In genomic region chr5:57166250-57166649, GRCh38 we compare ENCODE assay signal across 10 cellular contexts. TPM values are rescaled to one million over a fixed set of nuclear protein-coding genes. Genes with fewer than 3 reads are reported as not detected.
DNase-seq lines count a peak whose midpoint lies in the region; ATAC-seq and TF ChIP-seq lines count a peak whose summit lies in the region.
"Had no signal": no experiment of that assay in that cellular context is flagged by ENCODE, and none has a peak within 500 bp of the region (broad histone marks: within the 10 kb centered on the region; RNA-seq: fewer than 3 reads in every experiment).

No MANE protein-coding gene starts in this region.

- peak; percentile 70 for ATAC-seq in GM18498 (IDR thresholded peaks at IDR 0.05; ENCODE audit: unreplicated experiment)
- ATAC-seq in HCT116 = no peak
- no peak for ATAC-seq in GM21515 (IDR thresholded peaks at IDR 0.05; ENCODE audit: unreplicated experiment)

- H3K9me2 ChIP-seq in HCT116 (ENCODE audit: insufficient read depth) = no peaks in the 10 kb centered on the region
- H3K9me2 ChIP-seq in hepatocyte (replicated peaks; ENCODE audit: insufficient read depth) = no peaks in the 10 kb centered on the region

- H3K4me1 ChIP-seq in HCT116 (ENCODE audit: control insufficient read depth in 1 of 2, insufficient read depth in 2 of 2, low read length in 2 of 2) (peaks cover 6 to 8% of the 10 kb centered on the region in 2 experiments; a peak in 3 of 4 replicates), hepatocyte (ENCODE audit: insufficient read depth) (no peaks in the 10 kb centered on the region)

- H3K9ac ChIP-seq in HCT116 (ENCODE audit: low read length) = no peak overlapping the region

- no peaks in the 10 kb centered on the region for H3K27me3 ChIP-seq in HCT116 (ENCODE audit: insufficient read depth, low read length)
- no peaks in the 10 kb centered on the region for H3K27me3 ChIP-seq in hepatocyte

- POLR2A ChIA-PET in HCT116 (lab: Charles Lee) = no interaction called here

- CTCF ChIA-PET in HCT116 (lab: Charles Lee) = no interaction called here

- no peak for TF ChIP-seq CTCF in HCT116 (IDR thresholded peaks at IDR 0.05 in 2 of 3, conservative IDR thresholded peaks at IDR 0.05 in 1 of 3; ENCODE audit: borderline replicate concordance in 1 of 3, insufficient read depth in 1 of 3, low read depth in 2 of 3, low read length in 2 of 3)
- TF ChIP-seq CTCF in fibroblast of villous mesenchyme (IDR thresholded peaks at IDR 0.05; ENCODE audit: insufficient read depth, low read depth, low read length) = no peak
- no peak for TF ChIP-seq CTCF in lower leg skin (IDR thresholded peaks at IDR 0.05)
- TF ChIP-seq CTCF in hepatocyte (IDR thresholded peaks at IDR 0.05; ENCODE audit: poor library complexity) = no peak

- H3K4me2 ChIP-seq in HCT116 (ENCODE audit: low read length) = no peak overlapping the region
- no peak overlapping the region for H3K4me2 ChIP-seq in hepatocyte

- intact Hi-C loops in HCT116 (cut with micrococcal nuclease) = no loop called here
- intact Hi-C loops in lower leg skin (cut with DNase I; ENCODE audit: low total_unique reads) = no loop called here

- no peaks in the 10 kb centered on the region for H3K9me3 ChIP-seq in HCT116 (ENCODE audit: control insufficient read depth in 1 of 2, insufficient read depth in 1 of 2, low read depth in 1 of 2, low read length in 2 of 2)
- H3K9me3 ChIP-seq in hepatocyte (ENCODE audit: low read depth) = no peaks in the 10 kb centered on the region

- H3K79me2 ChIP-seq in HCT116 (ENCODE audit: insufficient read depth, low read length) (no peaks in the 10 kb centered on the region), hepatocyte (no peaks in the 10 kb centered on the region)

- H3K27ac ChIP-seq in HCT116 (ENCODE audit: low read depth, low read length) (no peak overlapping the region), hepatocyte (no peak overlapping the region)
- H3K27ac ChIP-seq: C4-2B had no signal

- peak overlapping the region; percentile 44 for H2AFZ ChIP-seq in HCT116 (ENCODE audit: low read depth, low read length, poor library complexity, severe bottlenecking)
- H2AFZ ChIP-seq in hepatocyte = no peak overlapping the region

- H4K20me1 ChIP-seq in HCT116 (ENCODE audit: insufficient read depth) = no peaks in the 10 kb centered on the region
- H4K20me1 ChIP-seq in hepatocyte (ENCODE audit: insufficient read depth, poor library complexity, severe bottlenecking) = no peaks in the 10 kb centered on the region

- TF ChIP-seq POLR2A in HCT116 (IDR thresholded peaks at IDR 0.05; ENCODE audit: borderline replicate concordance, extremely low read depth, insufficient read depth, insufficient read length) = no peak
- no peak for TF ChIP-seq POLR2A in lower leg skin (IDR thresholded peaks at IDR 0.05)

- WGBS in lower leg skin, 2 donors = 49 to 52% methylated on average over 2 of the region's 2 CpGs
- WGBS in hepatocyte (ENCODE audit: low lambda C conversion rate, missing lambda C conversion rate) = 74% methylated on average over 2 of the region's 2 CpGs

- H3K4me3 ChIP-seq in HCT116 (replicated peaks in 1 of 2; ENCODE audit: low read depth in 1 of 2, low read length in 2 of 2) (no peak overlapping the region), fibroblast of villous mesenchyme (ENCODE audit: low read depth, low read length) (no peak overlapping the region), lower leg skin (ENCODE audit: low read depth, poor library complexity, severe bottlenecking) (no peak overlapping the region), hepatocyte (no peak overlapping the region)

- RAD21 ChIA-PET in HCT116 (lab: Charles Lee; ENCODE audit: low non-redundant PET in 1 of 2, low total read pairs in 2 of 2, uncharacterized antibody in 2 of 2, unreplicated experiment in 2 of 2) = no interaction called here

- no TSS peak for BruUV-seq in HCT116 (replicated peaks; lab: Mats Ljungman, UMichigan)

- H3K36me3 ChIP-seq in HCT116 (ENCODE audit: control insufficient read depth in 1 of 2, insufficient read depth in 2 of 2, low read length in 2 of 2) (no peaks in the 10 kb centered on the region), hepatocyte (replicated peaks; ENCODE audit: insufficient read depth, low read depth) (no peaks in the 10 kb centered on the region)

- no peak for TF ChIP-seq RAD21 in HCT116 (IDR thresholded peaks at IDR 0.05; ENCODE audit: low read depth)

- no peak for DNase-seq in HCT116 (ENCODE audit: low read depth, low spot score)
- DNase-seq in MV-4-11 (lab: John Stamatoyannopoulos, UW) = peak; percentile 90
- peak; percentile 39 for DNase-seq in fibroblast of villous mesenchyme (ENCODE audit: low read depth)
- DNase-seq in lower leg skin (ENCODE audit: low spot score in 2 of 2) = no peak
- no peak for DNase-seq in iPS-NIHi11 (ENCODE audit: low spot score)
- no peak for DNase-seq in hepatocyte (ENCODE audit: low spot score)
- DNase-seq: NCI-H1417 had no signal

TF ChIP-seq in HCT116, 20 proteins besides CTCF, POLR2A, EP300 and RAD21:
- TF ChIP-seq ZBTB33 (IDR thresholded peaks at IDR 0.05; ENCODE audit: extremely low read depth, insufficient replicate concordance, low read length) (no peak), CBX3 (IDR thresholded peaks at IDR 0.05; ENCODE audit: low read depth) (no peak), FOSL1 (IDR thresholded peaks at IDR 0.05; ENCODE audit: low read depth) (no peak), EZH2 (IDR thresholded peaks at IDR 0.05) (no peak), ZNF274 (IDR thresholded peaks at IDR 0.05; ENCODE audit: low read depth, low read length) (no peak), ATF3 (IDR thresholded peaks at IDR 0.05) (no peak), CEBPB (IDR thresholded peaks at IDR 0.05; ENCODE audit: low read depth) (no peak), ELF1 (IDR thresholded peaks at IDR 0.05; ENCODE audit: borderline replicate concordance, low read depth) (no peak), REST (IDR thresholded peaks at IDR 0.05; ENCODE audit: low read depth) (no peak), EZH2phosphoT487 (IDR thresholded peaks at IDR 0.05; ENCODE audit: borderline replicate concordance) (no peak), ZFX (IDR thresholded peaks at IDR 0.05) (no peak), EGR1 (IDR thresholded peaks at IDR 0.05; ENCODE audit: low read depth) (no peak), TCF7L2 (IDR thresholded peaks at IDR 0.05; ENCODE audit: borderline replicate concordance, extremely low read depth, insufficient read depth, insufficient read length) (no peak), JUND (IDR thresholded peaks at IDR 0.05) (no peak)

RNA-seq across cellular contexts. Expression of gene GPBP1, which starts 7.6 kb away (rescaled TPM):
- total RNA-seq in HCT116 (2021; ENCODE audit: unreplicated experiment) = 69.5 TPM
- 28.8 and 34.2 TPM in 2 replicates for polyA plus RNA-seq in HCT116 (2012)
- total RNA-seq in fibroblast of villous mesenchyme = 43.2 and 73.0 TPM in 2 replicates
- total RNA-seq in lower leg skin = 10 to 100 TPM; 40.1 to 58.6 (median 52.7) TPM
- total RNA-seq in hepatocyte = 86.1 and 95.4 TPM in 2 replicates
- 47.0 and 49.0 TPM in 2 replicates for polyA plus RNA-seq in hepatocyte

Comparison
In these comparisons a context has a peak if more than half of its experiments do, and no peak if none do; other contexts are left out.
1. DNase-seq: peak in MV-4-11 (single experiment) and fibroblast of villous mesenchyme (single experiment); none in HCT116 (single experiment), lower leg skin (0 of 2), iPS-NIHi11 (single experiment) and hepatocyte (single experiment).